Comparison of ENCODE assay signal across 1 cellular context in genomic region chr7:156832195-156832877, GRCh38.
TF ChIP-seq lines count a peak whose summit lies in the region.

No MANE protein-coding gene starts in this region.

TF ChIP-seq in K562, 482 proteins besides CTCF, POLR2A, EP300 and RAD21 (continued from another document):
- TF ChIP-seq CTCFL (IDR thresholded peaks at IDR 0.05; ENCODE audit: borderline replicate concordance, insufficient read depth, low read depth, low read length, poor library complexity, severe bottlenecking) (no peak), E2F1 (CRISPR knock-in tag; IDR thresholded peaks at IDR 0.05) (no peak), CEBPB (tag; IDR thresholded peaks at IDR 0.05) (peak; percentile 84), BHLHE40 (IDR thresholded peaks at IDR 0.05; ENCODE audit: low read length) (no peak), ZNF668 (CRISPR knock-in tag; IDR thresholded peaks at IDR 0.05) (no peak), NCOA4 (IDR thresholded peaks at IDR 0.05; ENCODE audit: partially characterized antibody) (no peak)
